In genomic region chr6:36911946-36912555, GRCh38 we compare ENCODE assay signal across 8 cellular contexts. TPM values are rescaled to one million over a fixed set of nuclear protein-coding genes. Genes with fewer than 3 reads are reported as not detected.
A peak's percentile ranks its signal among the peaks of the same experiment; 100 is the strongest.
DNase-seq lines count a peak whose midpoint lies in the region; ATAC-seq, FAIRE-seq and TF ChIP-seq lines count a peak whose summit lies in the region.

No MANE protein-coding gene starts in this region.

- WGBS in right cardiac atrium: 59% methylated on average over 4 of the region's 4 CpGs

- POLR2A ChIA-PET in activated CD8-positive, alpha-beta T cell treated with anti-CD3 and anti-CD28 coated beads for 36 hours (lab: Charles Lee): interaction anchor here (0.6 to 2.2 kb wide), 6 partner anchors 18 to 93 kb away, joined by 3 to 6 read pairs (median 3); partner anchors contain the start of genes C6orf89, FGD2 and MTCH1

- H3K4me3 Mint-ChIP-seq in activated CD8-positive, alpha-beta T cell treated with anti-CD3 and anti-CD28 coated beads for 36 hours: peak overlapping the region; percentile 41

- no peaks in the 10 kb centered on the region for H3K9me3 Mint-ChIP-seq in activated CD8-positive, alpha-beta T cell treated with anti-CD3 and anti-CD28 coated beads for 36 hours

- peak; percentile 58 for FAIRE-seq in GM19239 (lab: Jason Lieb, UNC)

- peaks cover 45% of the 10 kb centered on the region for H3K4me1 Mint-ChIP-seq in activated CD8-positive, alpha-beta T cell treated with anti-CD3 and anti-CD28 coated beads for 36 hours (ENCODE audit: low read depth)

- CTCF ChIA-PET in activated CD8-positive, alpha-beta T cell treated with anti-CD3 and anti-CD28 coated beads for 36 hours (lab: Charles Lee): interaction anchor here (0.7 to 3.2 kb wide), 4 partner anchors 13 to 38 kb away, joined by 3 to 19 read pairs (median 4); partner anchors contain the start of genes C6orf89 and PPIL1

- no peaks in the 10 kb centered on the region for H3K27me3 ChIP-seq in right cardiac atrium (ENCODE audit: control insufficient read depth, insufficient read depth)

- H3K4me1 ChIP-seq in right cardiac atrium (ENCODE audit: control insufficient read depth, insufficient read depth, low read length): peaks cover 4% of the 10 kb centered on the region

- DNase-seq in GM19239 (ENCODE audit: insufficient read length, low spot score) (no peak), RPMI8226 (no peak), right cardiac atrium (no peak), NCI-H2107 (lab: John Stamatoyannopoulos, UW) (no peak), GM20000 (ENCODE audit: low spot score) (no peak)
- DNase-seq in activated CD8-positive, alpha-beta T cell treated with anti-CD3 and anti-CD28 coated beads for 36 hours: peak; percentile 40

- H3K27ac ChIP-seq in skin epidermis (peak overlapping the region in 12 of 21 experiments; percentile 0 to 83 (median 38)), right cardiac atrium (ENCODE audit: low read length) (no peak overlapping the region)

- H3K9me3 ChIP-seq in right cardiac atrium (ENCODE audit: control insufficient read depth, low read length): no peaks in the 10 kb centered on the region

- H3K27me3 Mint-ChIP-seq in activated CD8-positive, alpha-beta T cell treated with anti-CD3 and anti-CD28 coated beads for 36 hours: no peaks in the 10 kb centered on the region

- H3K4me3 ChIP-seq in skin epidermis: no peak overlapping the region
- no peak overlapping the region for H3K4me3 ChIP-seq in right cardiac atrium (ENCODE audit: low read length)

- peak overlapping the region; percentile 84 for H3K27ac Mint-ChIP-seq in activated CD8-positive, alpha-beta T cell treated with anti-CD3 and anti-CD28 coated beads for 36 hours

- H3K36me3 Mint-ChIP-seq in activated CD8-positive, alpha-beta T cell treated with anti-CD3 and anti-CD28 coated beads for 36 hours (ENCODE audit: low read depth): peaks cover 31% of the 10 kb centered on the region

- ATAC-seq in HG03439 (IDR thresholded peaks at IDR 0.05; ENCODE audit: unreplicated experiment): peak; percentile 6
- ATAC-seq in activated CD8-positive, alpha-beta T cell treated with anti-CD3 and anti-CD28 coated beads for 36 hours: peak; percentile 52
- no peak for ATAC-seq in right cardiac atrium

- TF ChIP-seq CTCF in activated CD8-positive, alpha-beta T cell treated with anti-CD3 and anti-CD28 coated beads for 36 hours (IDR thresholded peaks at IDR 0.05): no peak
- TF ChIP-seq CTCF in GM20000 (IDR thresholded peaks at IDR 0.05; ENCODE audit: extremely low read depth, missing control alignments): no peak

- intact Hi-C loops in activated CD8-positive, alpha-beta T cell treated with anti-CD3 and anti-CD28 coated beads for 36 hours (cut with micrococcal nuclease): loop anchor here (2.0 kb wide), 1 partner anchor 25 kb away; no protein-coding TSS in a partner anchor
- intact Hi-C loops in right cardiac atrium (cut with DNase I): no loop called here

RNA-seq across cellular contexts. Expression of gene C6orf89, which starts 26.3 kb away (rescaled TPM):
- total RNA-seq in activated CD8-positive, alpha-beta T cell treated with anti-CD3 and anti-CD28 coated beads for 36 hours: 10 to 100 TPM; 24.7 to 29.8 TPM
- total RNA-seq in right cardiac atrium: 10 to 100 TPM; 69.4 to 83.9 (median 79.1) TPM
- 53.2 TPM for polyA plus RNA-seq in right cardiac atrium

RNA-seq across cellular contexts. Expression of gene PPIL1, which starts 37.4 kb away (rescaled TPM):
- 10 to 100 TPM; 34.5 to 35.6 TPM for total RNA-seq in activated CD8-positive, alpha-beta T cell treated with anti-CD3 and anti-CD28 coated beads for 36 hours
- 10 to 100 TPM; 49.4 to 72.4 (median 63.7) TPM for total RNA-seq in right cardiac atrium
- 75.6 TPM for polyA plus RNA-seq in right cardiac atrium

RNA-seq across cellular contexts. Expression of gene PI16, which starts 42.5 kb away (rescaled TPM):
- total RNA-seq in activated CD8-positive, alpha-beta T cell treated with anti-CD3 and anti-CD28 coated beads for 36 hours: not detected
- total RNA-seq in right cardiac atrium: 100 to 1,000 TPM in 1 of 4 donors, 10 to 100 TPM in 3; 35.0 to 125 (median 45.1) TPM
- polyA plus RNA-seq in right cardiac atrium: 69.5 TPM

Comparison
In these comparisons a context has a peak if more than half of its experiments do, and no peak if none do; other contexts are left out.
1. ATAC-seq: peak in HG03439 (single experiment) and activated CD8-positive, alpha-beta T cell treated with anti-CD3 and anti-CD28 coated beads for 36 hours (single experiment); none in right cardiac atrium (0 of 2).
2. RNA of gene PI16, which starts 42.5 kb away (total RNA-seq): 35.0 to 125 TPM in right cardiac atrium; not detected in activated CD8-positive, alpha-beta T cell treated with anti-CD3 and anti-CD28 coated beads for 36 hours; every median in the first group is over 10 times any median in the second.